In the genomic region with DNA sequence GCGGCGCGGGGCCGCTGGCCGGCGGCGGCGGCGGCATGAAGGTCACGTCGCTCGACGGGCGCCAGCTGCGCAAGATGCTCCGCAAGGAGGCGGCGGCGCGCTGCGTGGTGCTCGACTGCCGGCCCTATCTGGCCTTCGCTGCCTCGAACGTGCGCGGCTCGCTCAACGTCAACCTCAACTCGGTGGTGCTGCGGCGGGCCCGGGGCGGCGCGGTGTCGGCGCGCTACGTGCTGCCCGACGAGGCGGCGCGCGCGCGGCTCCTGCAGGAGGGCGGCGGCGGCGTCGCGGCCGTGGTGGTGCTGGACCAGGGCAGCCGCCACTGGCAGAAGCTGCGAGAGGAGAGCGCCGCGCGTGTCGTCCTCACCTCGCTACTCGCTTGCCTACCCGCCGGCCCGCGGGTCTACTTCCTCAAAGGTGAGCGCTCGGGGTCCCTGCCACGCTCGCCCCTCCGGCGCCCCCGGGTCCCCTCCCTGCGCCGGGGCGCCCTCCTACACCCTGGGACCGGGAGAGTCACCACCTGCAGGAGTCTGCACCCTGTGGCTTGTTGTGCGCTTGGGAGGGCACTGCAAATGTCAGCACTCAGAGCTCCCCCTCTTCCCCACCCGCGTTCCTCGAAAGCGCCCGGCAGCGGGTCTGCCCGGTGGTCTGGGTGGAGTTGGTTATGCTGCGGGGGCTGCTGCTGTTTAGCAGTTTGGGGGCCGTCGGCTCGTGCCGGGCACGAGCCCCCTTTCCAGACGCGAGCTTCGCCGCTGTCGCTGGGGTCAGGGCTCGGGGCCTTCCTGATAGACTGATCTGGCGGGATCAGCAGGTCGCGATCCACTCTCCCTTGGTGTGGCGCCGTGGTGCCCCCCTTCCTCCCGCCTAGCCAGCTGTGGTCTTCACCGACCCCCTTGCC, we compare ENCODE assay signal across 8 cellular contexts.
DNase-seq lines count a peak whose midpoint lies in the region; ATAC-seq and TF ChIP-seq lines count a peak whose summit lies in the region.

No MANE protein-coding gene starts in this region.

- peaks cover 24% of the 10 kb centered on the region for H3K27me3 ChIP-seq in neuron (ENCODE audit: insufficient read depth, low read length)

- peak overlapping the region; percentile 93 for H3K4me3 ChIP-seq in fibroblast of mammary gland (ENCODE audit: control insufficient read depth, low read depth, low read length)
- peak overlapping the region; percentile 70 for H3K4me3 ChIP-seq in neuron (ENCODE audit: low read length)

- H3K36me3 ChIP-seq in neuron (ENCODE audit: insufficient read depth, low read length), result no peaks in the 10 kb centered on the region

- ATAC-seq in HG02759 (IDR thresholded peaks at IDR 0.05; ENCODE audit: unreplicated experiment), result peak; percentile 15

- no peak for TF ChIP-seq CTCF in fibroblast of mammary gland (conservative IDR thresholded peaks at IDR 0.05; ENCODE audit: control insufficient read depth, insufficient read depth, low read depth, low read length)

- DNase-seq in DMS79 treated with DMSO at 0.1 percent for 48 hours (lab: John Stamatoyannopoulos, UW), result peak; percentile 2
- DNase-seq in DMS79 (lab: John Stamatoyannopoulos, UW), result no peak
- DNase-seq in NCI-H748 treated with DMSO at 0.1 percent for 48 hours (lab: John Stamatoyannopoulos, UW), result peak; percentile 6
- peak; percentile 63 to 75 for DNase-seq in activated T-cell treated with anti-CD3 and anti-CD28 coated beads, Interleukin-2, amount 50 U/mL, for 48 hours
- DNase-seq in fibroblast of mammary gland (ENCODE audit: low read depth), result peak; percentile 39
- no peak for DNase-seq in putamen (ENCODE audit: low spot score)

- H3K9me3 ChIP-seq in neuron (ENCODE audit: low read length), result no peaks in the 10 kb centered on the region

- peaks cover 15% of the 10 kb centered on the region for H3K4me1 ChIP-seq in neuron (ENCODE audit: insufficient read depth, low read length)

- peak overlapping the region; percentile 95 for H2AFZ ChIP-seq in neuron (ENCODE audit: low read depth, low read length)

Comparison
In these comparisons a context has a peak if more than half of its experiments do, and no peak if none do; other contexts are left out.
1. DNase-seq: peak in DMS79 treated with DMSO at 0.1 percent for 48 hours (single experiment), NCI-H748 treated with DMSO at 0.1 percent for 48 hours (single experiment), activated T-cell treated with anti-CD3 and anti-CD28 coated beads, Interleukin-2, amount 50 U/mL, for 48 hours (2 of 2) and fibroblast of mammary gland (single experiment); none in DMS79 (single experiment) and putamen (single experiment).